17 cellular contexts compared by ENCODE assay signal in genomic region chr1:8765253-8765652, GRCh38.
"Had no signal": no experiment of that assay in that cellular context is flagged by ENCODE, and none has a peak within 500 bp of the region (broad histone marks: within the 10 kb centered on the region; RNA-seq: fewer than 3 reads in every experiment).

No MANE protein-coding gene starts in this region.

- DNase-seq: activated B cell treated with CpG ODN at 0.5 μM for 24 hours; activated CD4-positive, alpha-beta T cell treated with anti-CD3 and anti-CD28 coated beads, Interleukin-2, amount 10 ng/mL, durations not matched to agents 24 days and 14 days; activated CD8-positive, alpha-beta memory T cell treated with anti-CD3 and anti-CD28 coated beads, Interleukin-2, amount 50 U/mL, for 48 hours; activated CD8-positive, alpha-beta T cell treated with anti-CD3 and anti-CD28 coated beads, Interleukin-2, amount 10 ng/mL, durations not matched to agents 7 days and 5 days; activated gamma-delta T cell treated with Interleukin-2 at 50 U/mL for 16 hours; cerebellar nuclear complex; effector memory CD4-positive, alpha-beta T cell; heart right ventricle; left cardiac atrium; lower lobe of right lung; sigmoid colon; stimulated activated CD4-positive, alpha-beta T cell treated with anti-CD3 and anti-CD28 coated beads, Interleukin-1b, Interleukin-23, amount 100 ng/mL, for 48 hours; stimulated activated naive CD8-positive, alpha-beta T cell treated with anti-CD3 and anti-CD28 coated beads, Interleukin-15, amount 100 ng/mL, for 72 hours; T-helper 17 cell; upper lobe of left lung had no signal

- H2AFZ ChIP-seq: neural progenitor cell had no signal

- H3K9me3 ChIP-seq: gastroesophageal sphincter, heart right ventricle, lower lobe of right lung, sigmoid colon, upper lobe of left lung had no signal

- H3K27me3 ChIP-seq: gastroesophageal sphincter, heart right ventricle, neural progenitor cell, sigmoid colon, upper lobe of left lung had no signal

- H3K4me3 ChIP-seq: gastroesophageal sphincter, heart right ventricle, lower lobe of right lung, neural progenitor cell, sigmoid colon, upper lobe of left lung had no signal

- H3K4me2 ChIP-seq: neural progenitor cell had no signal

- H3K36me3 ChIP-seq: gastroesophageal sphincter, heart right ventricle, lower lobe of right lung, neural progenitor cell, sigmoid colon, upper lobe of left lung had no signal

- ATAC-seq: activated CD8-positive, alpha-beta T cell treated with anti-CD3 and anti-CD28 coated beads, Interleukin-2, amount 10 ng/mL, durations not matched to agents 7 days and 5 days; gastroesophageal sphincter; heart right ventricle; lower lobe of right lung; stimulated activated naive CD8-positive, alpha-beta T cell treated with anti-CD3 and anti-CD28 coated beads, Interleukin-15, amount 100 ng/mL, for 72 hours; T-helper 17 cell had no signal

- H3K27ac ChIP-seq: heart right ventricle, lower lobe of right lung, sigmoid colon, upper lobe of left lung had no signal

- H3K9ac ChIP-seq: neural progenitor cell had no signal
